ENCODE assay signal across 9 cellular contexts in the genomic region with DNA sequence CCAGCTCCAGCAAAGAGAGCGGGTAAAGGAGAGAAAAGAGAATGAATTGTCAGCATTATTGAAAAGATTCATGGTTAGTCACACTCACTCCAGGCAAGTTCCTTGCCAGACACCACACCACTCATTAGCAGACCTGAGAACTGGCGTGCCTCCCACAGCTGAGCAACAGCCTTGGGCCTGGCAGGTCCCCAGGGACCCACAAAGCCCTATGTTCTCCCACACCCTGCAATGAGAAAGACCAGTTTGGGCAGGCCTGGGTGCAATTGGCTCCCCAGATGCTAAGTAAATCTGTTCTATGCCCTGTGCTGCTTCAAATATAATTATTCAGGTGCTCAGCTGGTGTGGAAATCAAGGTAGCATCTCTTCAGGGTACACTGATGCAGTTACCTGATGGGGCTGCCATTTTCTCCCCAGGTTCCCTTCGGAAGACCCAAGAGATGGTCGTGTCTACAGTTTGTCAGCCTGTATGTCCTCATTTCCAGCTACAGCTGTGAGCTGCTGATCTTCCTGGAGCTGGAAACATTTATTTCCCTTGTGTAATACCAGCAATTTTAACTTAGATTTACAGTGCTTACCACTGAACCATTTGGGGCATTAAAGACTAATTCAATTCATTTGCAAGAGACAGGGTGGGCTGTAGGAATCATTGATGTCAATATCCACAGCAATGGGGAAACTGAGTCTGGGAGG.
DNase-seq lines count a peak whose midpoint lies in the region; ATAC-seq, FAIRE-seq and TF ChIP-seq lines count a peak whose summit lies in the region.
"Had no signal": no experiment of that assay in that cellular context is flagged by ENCODE, and none has a peak within 500 bp of the region (broad histone marks: within the 10 kb centered on the region; RNA-seq: fewer than 3 reads in every experiment).

No MANE protein-coding gene starts in this region.

- ATAC-seq in GM21423 (IDR thresholded peaks at IDR 0.05; ENCODE audit: unreplicated experiment) = peak; percentile 78

- no peak overlapping the region for H2AFZ ChIP-seq in PC-9

- DNase-seq in GM12891 (ENCODE audit: insufficient read length, low spot score) (no peak), LHCN-M2 (ENCODE audit: low read depth) (peak; percentile 96), astrocyte of the hippocampus (ENCODE audit: low read depth, low spot score) (peak; percentile 96), posterior cingulate gyrus (peak in 9 of 10 donors; percentile 22 to 90 (median 51)), HUDEP-2 (lab: John Stamatoyannopoulos, UW; ENCODE audit: unreplicated experiment in 76 of 76) (no peak), PC-9 (no peak), NCI-H187 (lab: John Stamatoyannopoulos, UW) (no peak)

- CTCF ChIA-PET in PC-9 (lab: Charles Lee) = no interaction called here

- H3K27me3 ChIP-seq in PC-9 (ENCODE audit: insufficient read depth, low read depth) = no peaks in the 10 kb centered on the region

- no peaks in the 10 kb centered on the region for H4K20me1 ChIP-seq in PC-9 (ENCODE audit: insufficient read depth)

- H3K4me2 ChIP-seq in PC-9 = no peak overlapping the region

- no peaks in the 10 kb centered on the region for H3F3A ChIP-seq in PC-9 (ENCODE audit: insufficient read depth, low read depth)

- H3K36me3 ChIP-seq in PC-9 (ENCODE audit: low read depth) = no peaks in the 10 kb centered on the region

- H3K79me2 ChIP-seq in PC-9 (ENCODE audit: low read depth) = no peaks in the 10 kb centered on the region

- POLR2A ChIA-PET in PC-9 (lab: Charles Lee; ENCODE audit: unreplicated experiment) = no interaction called here

- no peak overlapping the region for H3K27ac ChIP-seq in PC-9

- H3K9me2 ChIP-seq in PC-9 (ENCODE audit: insufficient read depth) = no peaks in the 10 kb centered on the region

- no TSS peak for BruUV-seq in PC-9 (replicated peaks; lab: Mats Ljungman, UMichigan)

- no peak for TF ChIP-seq CTCF in PC-9 (conservative IDR thresholded peaks at IDR 0.05)

- peak; percentile 60 for FAIRE-seq in GM12891 (lab: Jason Lieb, UNC)
- FAIRE-seq: islet of Langerhans had no signal

- intact Hi-C loops in posterior cingulate gyrus (cut with DNase I) (loop anchor here (10.0 kb wide), 2 partner anchors 124 to 286 kb away; no protein-coding TSS in a partner anchor), PC-9 (cut with micrococcal nuclease; ENCODE audit: unreplicated experiment) (no loop called here)

- no peaks in the 10 kb centered on the region for H3K9me3 ChIP-seq in PC-9 (ENCODE audit: insufficient read depth, low read depth)

- no peak overlapping the region for H3K4me3 ChIP-seq in PC-9

- no peak for TF ChIP-seq POLR2A in GM12891 (IDR thresholded peaks at IDR 0.05; ENCODE audit: low read depth, low read length)

- H3K4me1 ChIP-seq in PC-9 (replicated peaks; ENCODE audit: insufficient read depth) = no peaks in the 10 kb centered on the region

TF ChIP-seq in GM12891, 5 proteins besides CTCF, POLR2A, EP300 and RAD21:
- TF ChIP-seq SPI1 (IDR thresholded peaks at IDR 0.05; ENCODE audit: low read depth, low read length) (no peak), POU2F2 (IDR thresholded peaks at IDR 0.05; ENCODE audit: low read depth, low read length) (0 out of 2 replicates have a peak, but pooled peaks have one; percentile 12), PAX5 (IDR thresholded peaks at IDR 0.05; ENCODE audit: insufficient read depth, low read length, severe bottlenecking) (no peak)

Comparison
In these comparisons a context has a peak if more than half of its experiments do, and no peak if none do; other contexts are left out.
1. DNase-seq: peak in LHCN-M2 (single experiment), astrocyte of the hippocampus (single experiment) and posterior cingulate gyrus (9 of 10); none in GM12891 (single experiment), HUDEP-2 (0 of 76), PC-9 (0 of 2) and NCI-H187 (0 of 2).